Comparison of ENCODE assay signal across 12 cellular contexts in the genomic region with DNA sequence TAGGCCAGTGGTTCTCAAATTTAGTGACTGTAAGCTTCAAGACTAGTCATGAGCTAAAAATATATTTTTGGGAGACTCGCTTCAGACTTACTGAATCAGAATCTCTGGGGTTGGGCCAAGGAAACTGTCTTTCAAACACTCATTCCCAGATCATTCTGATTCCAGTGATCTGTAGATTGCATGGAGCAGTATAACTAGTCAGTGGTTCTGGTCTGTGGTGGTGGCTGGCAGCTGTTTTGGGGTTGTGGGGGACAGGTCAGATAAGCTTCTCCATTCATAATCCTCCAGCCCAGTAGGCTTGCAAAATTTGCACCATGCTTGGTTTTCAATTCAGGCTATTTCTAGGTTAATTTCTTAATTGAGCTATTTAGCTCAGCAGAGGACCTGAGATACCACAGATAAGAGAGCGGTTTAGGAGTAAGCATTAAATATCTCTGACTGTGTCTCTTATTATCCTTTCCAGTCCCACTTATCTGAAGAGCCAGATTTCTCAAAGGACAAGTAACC. TPM values are rescaled to one million over a fixed set of nuclear protein-coding genes. Genes with fewer than 3 reads are reported as not detected.
A peak's percentile ranks its signal among the peaks of the same experiment; 100 is the strongest.
DNase-seq lines count a peak whose midpoint lies in the region; ATAC-seq, FAIRE-seq and TF ChIP-seq lines count a peak whose summit lies in the region.
"Had no signal": no experiment of that assay in that cellular context is flagged by ENCODE, and none has a peak within 500 bp of the region (broad histone marks: within the 10 kb centered on the region; RNA-seq: fewer than 3 reads in every experiment).

No MANE protein-coding gene starts in this region.

- ATAC-seq in GM21390 (IDR thresholded peaks at IDR 0.05; ENCODE audit: unreplicated experiment) (no peak), HG03108 (IDR thresholded peaks at IDR 0.05; ENCODE audit: unreplicated experiment) (no peak), HG03457 (IDR thresholded peaks at IDR 0.05; ENCODE audit: unreplicated experiment) (no peak)

- WGBS in esophagus muscularis mucosa: 54% methylated on average over 2 of the region's 2 CpGs

- intact Hi-C loops in esophagus muscularis mucosa (cut with DNase I): loop anchor here (5.0 to 10.0 kb wide), 3 partner anchors 195 to 558 kb away; no protein-coding TSS in a partner anchor

- no peak for TF ChIP-seq CTCF in esophagus muscularis mucosa (IDR thresholded peaks at IDR 0.05)

- no peaks in the 10 kb centered on the region for H3K27me3 ChIP-seq in esophagus muscularis mucosa
- H3K27me3 ChIP-seq: esophagus squamous epithelium had no signal

- peak overlapping the region; percentile 5 to 53 (median 28) for H3K27ac ChIP-seq in esophagus muscularis mucosa (replicated peaks in 1 of 4)

- no peaks in the 10 kb centered on the region for H3K36me3 ChIP-seq in esophagus muscularis mucosa
- H3K36me3 ChIP-seq: esophagus squamous epithelium had no signal

- FAIRE-seq in H54 (lab: Jason Lieb, UNC): peak; percentile 11

- peaks cover 32 to 40% (median 36%) of the 10 kb centered on the region in 4 donors for H3K4me1 ChIP-seq in esophagus muscularis mucosa

- H3K9me3 ChIP-seq in esophagus muscularis mucosa: no peaks in the 10 kb centered on the region
- H3K9me3 ChIP-seq: esophagus squamous epithelium had no signal

- TF ChIP-seq POLR2A in H54 (IDR thresholded peaks at IDR 0.05; ENCODE audit: low read depth, low read length) (no peak), esophagus muscularis mucosa (IDR thresholded peaks at IDR 0.05; ENCODE audit: low read depth) (no peak)

- TF ChIP-seq EP300 in esophagus muscularis mucosa (IDR thresholded peaks at IDR 0.05): no peak

- DNase-seq in H54 (ENCODE audit: insufficient read length, low spot score) (no peak), RKO (ENCODE audit: low spot score) (peak; percentile 67), esophagus muscularis mucosa (ENCODE audit: extremely low spot score) (no peak), stromal cell of bone marrow (ENCODE audit: low read depth) (peak; percentile 89), nucleus accumbens (lab: John Stamatoyannopoulos, UW) (no peak)
- DNase-seq: activated naive CD8-positive, alpha-beta T cell treated with anti-CD3 and anti-CD28 coated beads for 36 hours; esophagus squamous epithelium; stimulated activated CD4-positive, alpha-beta T cell treated with anti-CD3 and anti-CD28 coated beads, Interleukin-15, amount 100 ng/mL, for 24 hours; substantia nigra had no signal

- no peak overlapping the region for H3K4me3 ChIP-seq in esophagus muscularis mucosa
- H3K4me3 ChIP-seq: esophagus squamous epithelium had no signal

RNA-seq across cellular contexts. Expression of a gene that starts 3.8 kb away (rescaled TPM):
- total RNA-seq in esophagus muscularis mucosa: 10 to 100 TPM; 50.0 to 75.8 (median 57.5) TPM

Comparison
In these comparisons a context has a peak if more than half of its experiments do, and no peak if none do; other contexts are left out.
1. DNase-seq: peak in RKO (single experiment) and stromal cell of bone marrow (single experiment); none in H54 (single experiment), esophagus muscularis mucosa (single experiment) and nucleus accumbens (0 of 56).